Comparison of ENCODE assay signal across 1 cellular context in genomic region chr1:26938004-26938658, GRCh38.
A peak's percentile ranks its signal among the peaks of the same experiment; 100 is the strongest.
TF ChIP-seq lines count a peak whose summit lies in the region.

No MANE protein-coding gene starts in this region.

TF ChIP-seq in HepG2, 621 proteins besides CTCF, POLR2A, EP300 and RAD21 (continued from another document and continues in another):
- 0 out of 2 replicates have a peak, but pooled peaks have one; percentile 11 for TF ChIP-seq FOXP1 (IDR thresholded peaks at IDR 0.05)
- peak; percentile 47; the same call in 1 of the 2 replicates for TF ChIP-seq FOXP1 (CRISPR knock-in tag; IDR thresholded peaks at IDR 0.05)
- no peak for TF ChIP-seq ZNF230 (CRISPR knock-in tag; IDR thresholded peaks at IDR 0.05)
- 0 out of 2 replicates have a peak, but pooled peaks have one; percentile 59 for TF ChIP-seq ZSCAN30 (CRISPR knock-in tag; IDR thresholded peaks at IDR 0.05)
- no peak for TF ChIP-seq ZUFSP (CRISPR knock-in tag; IDR thresholded peaks at IDR 0.05; ENCODE audit: borderline replicate concordance)
- TF ChIP-seq ZBTB3 (CRISPR knock-in tag; IDR thresholded peaks at IDR 0.05; ENCODE audit: borderline replicate concordance, low read depth): peak; percentile 47; the same call in 1 of the 2 replicates
- TF ChIP-seq PBX3 (CRISPR knock-in tag; IDR thresholded peaks at IDR 0.05; ENCODE audit: borderline replicate concordance): no peak
- peak; percentile 89 for TF ChIP-seq FOSL2 (CRISPR knock-in tag; IDR thresholded peaks at IDR 0.05)
- no peak for TF ChIP-seq ETV6 (CRISPR knock-in tag; conservative IDR thresholded peaks at IDR 0.05)
- TF ChIP-seq ZNF562 (CRISPR knock-in tag; IDR thresholded peaks at IDR 0.05; ENCODE audit: borderline replicate concordance): no peak
- 0 out of 2 replicates have a peak, but pooled peaks have one; percentile 40 for TF ChIP-seq ZNF724P (CRISPR knock-in tag; IDR thresholded peaks at IDR 0.05; ENCODE audit: borderline replicate concordance)
- no peak; the same call in 1 of the 2 replicates for TF ChIP-seq SNAPC5 (CRISPR knock-in tag; IDR thresholded peaks at IDR 0.05; ENCODE audit: borderline replicate concordance)
- TF ChIP-seq AKNA (CRISPR knock-in tag; IDR thresholded peaks at IDR 0.05; ENCODE audit: borderline replicate concordance): no peak
- TF ChIP-seq TFDP2 (CRISPR knock-in tag; IDR thresholded peaks at IDR 0.05): no peak; the same call in none of the 2 replicates
- TF ChIP-seq NFIB (CRISPR knock-in tag; IDR thresholded peaks at IDR 0.05; ENCODE audit: borderline replicate concordance): no peak
- TF ChIP-seq YEATS2 (CRISPR knock-in tag; IDR thresholded peaks at IDR 0.05; ENCODE audit: borderline replicate concordance): no peak
- TF ChIP-seq GATAD2A (CRISPR knock-in tag; IDR thresholded peaks at IDR 0.05): peak; percentile 94
- no peak for TF ChIP-seq NR0B2 (CRISPR knock-in tag; IDR thresholded peaks at IDR 0.05)
- TF ChIP-seq ZBTB46 (CRISPR knock-in tag; IDR thresholded peaks at IDR 0.05; ENCODE audit: borderline replicate concordance): no peak
- TF ChIP-seq MLXIP (CRISPR knock-in tag; IDR thresholded peaks at IDR 0.05; ENCODE audit: borderline replicate concordance): no peak
- no peak for TF ChIP-seq MTF2 (CRISPR knock-in tag; IDR thresholded peaks at IDR 0.05; ENCODE audit: borderline replicate concordance)
- no peak for TF ChIP-seq LCORL (IDR thresholded peaks at IDR 0.05)
- peak; percentile 96 for TF ChIP-seq LCORL (CRISPR knock-in tag; IDR thresholded peaks at IDR 0.05)
- TF ChIP-seq ZSCAN29 (CRISPR knock-in tag; conservative IDR thresholded peaks at IDR 0.05): 0 out of 2 replicates have a peak, but pooled peaks have one; percentile 52
- TF ChIP-seq ZNF672 (CRISPR knock-in tag; IDR thresholded peaks at IDR 0.05): no peak
- peak; percentile 99 for TF ChIP-seq SKIL (CRISPR knock-in tag; IDR thresholded peaks at IDR 0.05; ENCODE audit: borderline replicate concordance)
- TF ChIP-seq ZNF282 (IDR thresholded peaks at IDR 0.05; ENCODE audit: partially characterized antibody): no peak
- peak; percentile 97 for TF ChIP-seq ZBTB34 (CRISPR knock-in tag; IDR thresholded peaks at IDR 0.05)
- no peak for TF ChIP-seq ZBTB33 (CRISPR knock-in tag; IDR thresholded peaks at IDR 0.05)
- TF ChIP-seq ZNF75D (CRISPR knock-in tag; IDR thresholded peaks at IDR 0.05; ENCODE audit: borderline replicate concordance): no peak
- TF ChIP-seq ZNF572 (CRISPR knock-in tag; IDR thresholded peaks at IDR 0.05): no peak; the same call in 1 of the 2 replicates
- no peak for TF ChIP-seq ZFP82 (CRISPR knock-in tag; IDR thresholded peaks at IDR 0.05; ENCODE audit: borderline replicate concordance)
- TF ChIP-seq PRMT3 (CRISPR knock-in tag; IDR thresholded peaks at IDR 0.05; ENCODE audit: borderline replicate concordance, low read depth): no peak
- no peak for TF ChIP-seq FOXM1 (CRISPR knock-in tag; IDR thresholded peaks at IDR 0.05)
- no peak for TF ChIP-seq TP53 (CRISPR knock-in tag; conservative IDR thresholded peaks at IDR 0.05)
- peak; percentile 97 for TF ChIP-seq HDAC2 (CRISPR knock-in tag; IDR thresholded peaks at IDR 0.05)
- 0 out of 2 replicates have a peak, but pooled peaks have one; percentile 41 for TF ChIP-seq TAF1 (CRISPR knock-in tag; IDR thresholded peaks at IDR 0.05)
- TF ChIP-seq ZNF678 (CRISPR knock-in tag; IDR thresholded peaks at IDR 0.05): no peak
- TF ChIP-seq ZNF430 (CRISPR knock-in tag; IDR thresholded peaks at IDR 0.05): peak; percentile 77
- no peak; the same call in 1 of the 2 replicates for TF ChIP-seq ZKSCAN8 (CRISPR knock-in tag; IDR thresholded peaks at IDR 0.05; ENCODE audit: borderline replicate concordance)
- TF ChIP-seq ATRX (CRISPR knock-in tag; IDR thresholded peaks at IDR 0.05; ENCODE audit: borderline replicate concordance): no peak
- no peak for TF ChIP-seq ATAD3A (CRISPR knock-in tag; IDR thresholded peaks at IDR 0.05)
